Comparison of ENCODE assay signal across 35 cellular contexts in genomic region chr15:77139312-77139711, GRCh38.
"Had no signal": no experiment of that assay in that cellular context is flagged by ENCODE, and none has a peak within 500 bp of the region (broad histone marks: within the 10 kb centered on the region; RNA-seq: fewer than 3 reads in every experiment).

No MANE protein-coding gene starts in this region.

- H3K27ac Mint-ChIP-seq: activated CD4-positive, alpha-beta memory T cell treated with anti-CD3 and anti-CD28 coated beads, Interleukin-2, amount 10 ng/mL, durations not matched to agents 7 days and 5 days; activated CD4-positive, alpha-beta T cell treated with anti-CD3 and anti-CD28 coated beads for 36 hours; activated CD4-positive, alpha-beta T cell treated with anti-CD3 and anti-CD28 coated beads, Interleukin-2, amount 10 ng/mL, durations not matched to agents 7 days and 5 days; activated CD8-positive, alpha-beta memory T cell treated with anti-CD3 and anti-CD28 coated beads, Interleukin-2, amount 10 ng/mL, durations not matched to agents 7 days and 5 days; activated CD8-positive, alpha-beta T cell treated with anti-CD3 and anti-CD28 coated beads, Interleukin-2, amount 10 ng/mL, durations not matched to agents 7 days and 5 days; activated naive CD4-positive, alpha-beta T cell treated with anti-CD3 and anti-CD28 coated beads for 36 hours; activated naive CD4-positive, alpha-beta T cell treated with anti-CD3 and anti-CD28 coated beads, Interleukin-2, amount 50 U/mL, for 72 hours; activated naive CD8-positive, alpha-beta T cell treated with anti-CD3 and anti-CD28 coated beads for 36 hours; activated T-cell treated with anti-CD3 and anti-CD28 coated beads, Interleukin-2, amount 50 U/mL, for 24 hours; activated T-helper 2 cell treated with anti-CD3 and anti-CD28 coated beads, Interferon-gamma antibody, Interleukin-2, Interleukin-4, amounts not matched to agents 10 μg/mL and 5 μg/mL and 100 μg/mL, durations not matched to agents 14 hours and 24 hours and 36 hours; T-helper 1 cell treated with Interleukin-12 subunit alpha and Interleukin-12 subunit beta and Interleukin-4 antibody, amounts not matched to agents 30 μg/mL and 1 μg/mL, for 36 hours; T-helper 2 cell treated with Interferon-gamma antibody and Interleukin-4, amounts not matched to agents 5 μg/mL and 100 μg/mL, for 36 hours; WTC11 had no signal

- ATAC-seq: activated CD4-positive, alpha-beta T cell treated with anti-CD3 and anti-CD28 coated beads for 36 hours; activated CD4-positive, CD25-positive, alpha-beta regulatory T cell treated with anti-CD3 and anti-CD28 coated beads, Interleukin-2, amount 50 U/mL, for 24 hours; activated CD8-positive, alpha-beta memory T cell treated with anti-CD3 and anti-CD28 coated beads, Interleukin-2, amount 10 ng/mL, durations not matched to agents 7 days and 5 days; activated CD8-positive, alpha-beta T cell treated with anti-CD3 and anti-CD28 coated beads, Interleukin-2, amount 10 ng/mL, durations not matched to agents 7 days and 5 days; activated naive CD4-positive, alpha-beta T cell treated with anti-CD3 and anti-CD28 coated beads, Interleukin-2, amount 50 U/mL, for 72 hours; body of pancreas; WTC11 had no signal

- H3K4me3 ChIP-seq: adrenal gland, body of pancreas, breast epithelium had no signal

- H3K27me3 Mint-ChIP-seq: activated CD4-positive, alpha-beta memory T cell treated with anti-CD3 and anti-CD28 coated beads, Interleukin-2, amount 10 ng/mL, durations not matched to agents 7 days and 5 days; activated CD4-positive, alpha-beta T cell treated with anti-CD3 and anti-CD28 coated beads for 36 hours; activated CD4-positive, alpha-beta T cell treated with anti-CD3 and anti-CD28 coated beads, Interleukin-2, amount 10 ng/mL, durations not matched to agents 7 days and 5 days; activated CD8-positive, alpha-beta memory T cell treated with anti-CD3 and anti-CD28 coated beads, Interleukin-2, amount 10 ng/mL, durations not matched to agents 7 days and 5 days; activated naive CD8-positive, alpha-beta T cell treated with anti-CD3 and anti-CD28 coated beads for 36 hours; activated T-cell treated with anti-CD3 and anti-CD28 coated beads, Interleukin-2, amount 50 U/mL, for 24 hours had no signal

- H3K4me3 Mint-ChIP-seq: activated CD4-positive, alpha-beta memory T cell treated with anti-CD3 and anti-CD28 coated beads, Interleukin-2, amount 10 ng/mL, durations not matched to agents 7 days and 5 days; activated CD4-positive, alpha-beta T cell treated with anti-CD3 and anti-CD28 coated beads for 36 hours; activated CD4-positive, alpha-beta T cell treated with anti-CD3 and anti-CD28 coated beads, Interleukin-2, amount 10 ng/mL, durations not matched to agents 7 days and 5 days; activated CD8-positive, alpha-beta memory T cell treated with anti-CD3 and anti-CD28 coated beads, Interleukin-2, amount 10 ng/mL, durations not matched to agents 7 days and 5 days; activated CD8-positive, alpha-beta T cell treated with anti-CD3 and anti-CD28 coated beads, Interleukin-2, amount 10 ng/mL, durations not matched to agents 7 days and 5 days; activated naive CD4-positive, alpha-beta T cell treated with anti-CD3 and anti-CD28 coated beads for 36 hours; activated naive CD8-positive, alpha-beta T cell treated with anti-CD3 and anti-CD28 coated beads for 36 hours; activated T-cell treated with anti-CD3 and anti-CD28 coated beads, Interleukin-2, amount 50 U/mL, for 24 hours; T-helper 1 cell treated with Interleukin-12 subunit alpha and Interleukin-12 subunit beta and Interleukin-4 antibody, amounts not matched to agents 30 μg/mL and 1 μg/mL, for 36 hours; T-helper 2 cell treated with Interferon-gamma antibody and Interleukin-4, amounts not matched to agents 5 μg/mL and 100 μg/mL, for 36 hours; WTC11 had no signal

- H3K4me1 Mint-ChIP-seq: activated CD4-positive, alpha-beta T cell treated with anti-CD3 and anti-CD28 coated beads for 36 hours; activated CD4-positive, alpha-beta T cell treated with anti-CD3 and anti-CD28 coated beads, Interleukin-2, amount 10 ng/mL, durations not matched to agents 7 days and 5 days; WTC11 had no signal

- DNase-seq: activated CD4-positive, alpha-beta memory T cell treated with anti-CD3 and anti-CD28 coated beads, Interleukin-2, amount 10 ng/mL, durations not matched to agents 7 days and 5 days; activated CD4-positive, alpha-beta T cell treated with anti-CD3 and anti-CD28 coated beads for 1 hour; activated CD4-positive, alpha-beta T cell treated with anti-CD3 and anti-CD28 coated beads for 36 hours; activated CD4-positive, alpha-beta T cell treated with anti-CD3 and anti-CD28 coated beads for 48 hours; activated CD4-positive, alpha-beta T cell treated with anti-CD3 and anti-CD28 coated beads, Interleukin-2, amount 10 ng/mL, durations not matched to agents 7 days and 5 days; activated CD4-positive, alpha-beta T cell treated with anti-CD3 and anti-CD28 coated beads, Interleukin-2, amount 50 U/mL, for 48 hours; activated CD4-positive, CD25-positive, alpha-beta regulatory T cell; activated CD8-positive, alpha-beta memory T cell treated with anti-CD3 and anti-CD28 coated beads for 24 hours; activated CD8-positive, alpha-beta memory T cell treated with anti-CD3 and anti-CD28 coated beads, Interleukin-2, amount 10 ng/mL, durations not matched to agents 7 days and 5 days; activated CD8-positive, alpha-beta memory T cell treated with anti-CD3 and anti-CD28 coated beads, Interleukin-2, amount 50 U/mL, for 48 hours; activated CD8-positive, alpha-beta T cell treated with anti-CD3 and anti-CD28 coated beads, Interleukin-2, amount 10 ng/mL, durations not matched to agents 7 days and 5 days; activated effector memory CD4-positive, alpha-beta T cell treated with Interleukin-2 at 50 U/mL for 16 hours; activated gamma-delta T cell; activated naive CD4-positive, alpha-beta T cell treated with anti-CD3 and anti-CD28 coated beads for 36 hours; activated naive CD4-positive, alpha-beta T cell treated with anti-CD3 and anti-CD28 coated beads, Interleukin-2, amount 50 U/mL, for 16 hours; activated naive CD8-positive, alpha-beta T cell treated with anti-CD3 and anti-CD28 coated beads for 36 hours; activated T-cell treated with anti-CD3 and anti-CD28 coated beads, Interleukin-2, amount 50 U/mL, for 24 hours; activated T-cell treated with anti-CD3 and anti-CD28 coated beads, Interleukin-2, amount 50 U/mL, for 48 hours; adrenal gland; amniotic stem cell; aorta; body of pancreas; brain microvascular endothelial cell; central memory CD4-positive, alpha-beta T cell; T-helper 1 cell; T-helper 2 cell; T-helper 9 cell; WERI-Rb-1 had no signal
